ENCODE assay signal across 8 cellular contexts in genomic region chr10:109934958-109935793, GRCh38. TPM values are rescaled to one million over a fixed set of nuclear protein-coding genes. Genes with fewer than 3 reads are reported as not detected.
DNase-seq lines count a peak whose midpoint lies in the region; ATAC-seq and TF ChIP-seq lines count a peak whose summit lies in the region.

No MANE protein-coding gene starts in this region.

- ATAC-seq in HG02840 (IDR thresholded peaks at IDR 0.05; ENCODE audit: low FRiP score, unreplicated experiment) (no peak), HG02763 (IDR thresholded peaks at IDR 0.05; ENCODE audit: unreplicated experiment) (no peak)

- H2BK15ac ChIP-seq in H9 (ENCODE audit: low read depth, low read length) (no peak overlapping the region), neuronal stem cell (ENCODE audit: low read length) (no peak overlapping the region)

- no peak overlapping the region for H2BK120ac ChIP-seq in H9 (ENCODE audit: low read depth, low read length, poor library complexity, severe bottlenecking)
- no peak overlapping the region for H2BK120ac ChIP-seq in neuronal stem cell (ENCODE audit: low read depth, low read length)

- DNase-seq in H9 (peak; percentile 92), SW480 (ENCODE audit: low spot score) (peak; percentile 14), epithelial cell of esophagus (ENCODE audit: low read depth) (peak; percentile 50), neuronal stem cell (ENCODE audit: low spot score) (peak; percentile 61), activated gamma-delta T cell (lab: John Stamatoyannopoulos, UW) (no peak)
- DNase-seq in stimulated activated CD4-positive, alpha-beta T cell treated with anti-CD3 and anti-CD28 coated beads, Interleukin-12 subunit alpha, Interleukin-12 subunit beta, amount 100 ng/mL, for 4 hours, result no peak

- no peaks in the 10 kb centered on the region; a peak in 1 of 7 replicates for H3K36me3 Mint-ChIP-seq in H9 (ENCODE audit: insufficient read depth in 1 of 3, low read depth in 3 of 3)

- H3K36me3 ChIP-seq in neuronal stem cell (replicated peaks in 1 of 2; ENCODE audit: control insufficient read depth in 2 of 2, insufficient read depth in 2 of 2, low read length in 2 of 2), result no peaks in the 10 kb centered on the region

- H3K27ac ChIP-seq in H9 (ENCODE audit: insufficient read length, low read depth, low read length) (peak overlapping the region; percentile 90), neuronal stem cell (replicated peaks; ENCODE audit: low read length) (peak overlapping the region; percentile 81)

- H3K23ac ChIP-seq in H9 (ENCODE audit: insufficient read length, low read depth, low read length), result no peak overlapping the region
- H3K23ac ChIP-seq in neuronal stem cell (ENCODE audit: low read depth, low read length, poor library complexity), result no peak overlapping the region

- H3K4me1 ChIP-seq in H9 (ENCODE audit: insufficient read depth, low read length) (peaks cover 20% of the 10 kb centered on the region), neuronal stem cell (ENCODE audit: control insufficient read depth in 2 of 2, insufficient read depth in 1 of 2, low read depth in 1 of 2, low read length in 2 of 2) (peaks cover 13 to 20% of the 10 kb centered on the region in 2 donors)

- peak overlapping the region; percentile 2 for H3K9ac ChIP-seq in H9 (ENCODE audit: extremely low read depth, insufficient read length, low read length)
- no peak overlapping the region for H3K9ac ChIP-seq in neuronal stem cell (ENCODE audit: low read depth, low read length, poor library complexity)

- H2BK5ac ChIP-seq in H9 (ENCODE audit: insufficient read length, low read length), result peak overlapping the region; percentile 27
- no peak overlapping the region for H2BK5ac ChIP-seq in neuronal stem cell (ENCODE audit: low read length)

- H3K4ac ChIP-seq in H9 (ENCODE audit: low read depth, low read length), result no peak overlapping the region; the same call in 1 of the 2 replicates
- H3K4ac ChIP-seq in neuronal stem cell (ENCODE audit: low read length), result no peak overlapping the region

- H3K56ac ChIP-seq in H9 (ENCODE audit: insufficient read length, low read depth, low read length), result no peak overlapping the region

- no peaks in the 10 kb centered on the region for H3K23me2 ChIP-seq in H9 (ENCODE audit: insufficient read length, low read depth, low read length, poor library complexity, severe bottlenecking)

- H3K9me3 ChIP-seq in H9 (ENCODE audit: control insufficient read depth, low read depth, low read length) (no peaks in the 10 kb centered on the region), neuronal stem cell (replicated peaks in 1 of 2; ENCODE audit: control insufficient read depth in 2 of 2, insufficient read depth in 1 of 2, low read depth in 1 of 2, low read length in 2 of 2) (no peaks in the 10 kb centered on the region)

- no peaks in the 10 kb centered on the region for H3K27me3 Mint-ChIP-seq in H9 (ENCODE audit: low read depth)

- H4K91ac ChIP-seq in H9 (ENCODE audit: insufficient read length, low read depth, low read length) (no peak overlapping the region), neuronal stem cell (ENCODE audit: low read depth, low read length, poor library complexity) (no peak overlapping the region)

- H3K27me3 ChIP-seq in H9 (ENCODE audit: insufficient read depth, low read length) (no peaks in the 10 kb centered on the region), neuronal stem cell (ENCODE audit: control insufficient read depth in 3 of 3, insufficient read depth in 3 of 3, low read depth in 1 of 3, low read length in 3 of 3) (no peaks in the 10 kb centered on the region)

- H3K14ac ChIP-seq in H9 (ENCODE audit: insufficient read depth, low read length) (peak overlapping the region; percentile 33; the same call in 1 of the 2 replicates), neuronal stem cell (ENCODE audit: low read length) (no peak overlapping the region)

- H2BK12ac ChIP-seq in H9 (ENCODE audit: insufficient read length, low read depth, low read length), result no peak overlapping the region
- H2BK12ac ChIP-seq in neuronal stem cell (ENCODE audit: low read length), result no peak overlapping the region

- H2AK5ac ChIP-seq in H9 (ENCODE audit: insufficient read length, low read length), result no peak overlapping the region
- H2AK5ac ChIP-seq in neuronal stem cell (ENCODE audit: low read depth, low read length), result no peak overlapping the region

- no peak overlapping the region for H2BK20ac ChIP-seq in H9 (ENCODE audit: low read depth, low read length, poor library complexity, severe bottlenecking)

- no peak overlapping the region for H4K5ac ChIP-seq in H9 (ENCODE audit: insufficient read length, low read depth, low read length)

- no peak overlapping the region for H3K4me3 ChIP-seq in epithelial cell of esophagus (ENCODE audit: low read length)
- no peak overlapping the region for H3K4me3 ChIP-seq in neuronal stem cell (ENCODE audit: low read length in 2 of 2)

- H3T11ph ChIP-seq in H9 (ENCODE audit: low read length), result no peak overlapping the region

- no peaks in the 10 kb centered on the region; a peak in 2 of 5 replicates for H3K9me3 Mint-ChIP-seq in H9

- peak overlapping the region; percentile 97 to 99 (median 99) for H3K27ac Mint-ChIP-seq in H9

- no peaks in the 10 kb centered on the region for H3K79me1 ChIP-seq in H9 (ENCODE audit: insufficient read depth, low read depth, low read length, poor library complexity, severe bottlenecking)
- no peaks in the 10 kb centered on the region for H3K79me1 ChIP-seq in neuronal stem cell (ENCODE audit: low read depth, low read length)

- H3K79me2 ChIP-seq in H9 (ENCODE audit: insufficient read depth, low read length), result no peaks in the 10 kb centered on the region

- no peak overlapping the region for H4K8ac ChIP-seq in H9 (replicated peaks; ENCODE audit: insufficient read length, low read depth, low read length)
- H4K8ac ChIP-seq in neuronal stem cell (ENCODE audit: low read depth, low read length), result no peak overlapping the region

- no peak overlapping the region for H2AFZ ChIP-seq in H9 (ENCODE audit: low read length)
- peak overlapping the region; percentile 67 for H2AFZ ChIP-seq in neuronal stem cell (ENCODE audit: low read length)

- no peaks in the 10 kb centered on the region for H4K20me1 ChIP-seq in H9 (ENCODE audit: control insufficient read depth, insufficient read depth, insufficient read length)

- no peak for TF ChIP-seq CTCF in H9 (conservative IDR thresholded peaks at IDR 0.05)
- TF ChIP-seq CTCF in epithelial cell of esophagus (IDR thresholded peaks at IDR 0.05; ENCODE audit: insufficient read depth, low read depth, low read length, missing control alignments), result no peak

- H3K4me3 Mint-ChIP-seq in H9, result peak overlapping the region; percentile 42 to 65

- H3K18ac ChIP-seq in H9 (ENCODE audit: insufficient read length, low read depth, low read length), result peak overlapping the region; percentile 31
- H3K18ac ChIP-seq in neuronal stem cell (ENCODE audit: low read length), result no peak overlapping the region

- H3K4me1 Mint-ChIP-seq in H9, result peaks cover 57 to 61% of the 10 kb centered on the region in 2 experiments

- H3K4me2 ChIP-seq in H9 (ENCODE audit: insufficient read depth, insufficient read length, low read length) (peak overlapping the region; percentile 18), neuronal stem cell (ENCODE audit: insufficient read depth, low read length, poor library complexity, severe bottlenecking) (no peak overlapping the region)

- no CpG with 5 or more reads among the region's 5 CpGs for WGBS in H9 (ENCODE audit: extremely low coverage, insufficient read length, low lambda C conversion rate)
- no CpG with 5 or more reads among the region's 5 CpGs for WGBS in neuronal stem cell (ENCODE audit: extremely low coverage in 2 of 2, insufficient read length in 2 of 2, insufficient replicate concordance in 1 of 2), 2 donors

RNA-seq across cellular contexts. Expression of gene XPNPEP1, which starts 11.9 kb away (rescaled TPM):
- 64.4 and 71.3 TPM in 2 replicates for total RNA-seq in H9 (2021)
- polyA plus RNA-seq in neuronal stem cell (2013, experiment 1 of 2), result 42.0 TPM
- polyA plus RNA-seq in neuronal stem cell (2013, experiment 2 of 2), result 39.6 TPM

Comparison
In these comparisons a context has a peak if more than half of its experiments do, and no peak if none do; other contexts are left out.
1. DNase-seq: peak in H9 (single experiment), SW480 (single experiment), epithelial cell of esophagus (single experiment) and neuronal stem cell (single experiment); none in stimulated activated CD4-positive, alpha-beta T cell treated with anti-CD3 and anti-CD28 coated beads, Interleukin-12 subunit alpha, Interleukin-12 subunit beta, amount 100 ng/mL, for 4 hours (single experiment) and activated gamma-delta T cell (single experiment).